ENCODE assay signal across 13 cellular contexts in genomic region chr9:2298217-2298616, GRCh38.
"Had no signal": no experiment of that assay in that cellular context is flagged by ENCODE, and none has a peak within 500 bp of the region (broad histone marks: within the 10 kb centered on the region; RNA-seq: fewer than 3 reads in every experiment).

No MANE protein-coding gene starts in this region.

- H3K27me3 ChIP-seq: foreskin keratinocyte, neural progenitor cell, ovary had no signal

- H3K4me2 ChIP-seq: neural progenitor cell had no signal

- H3K36me3 ChIP-seq: neural progenitor cell, ovary, WERI-Rb-1 had no signal

- DNase-seq: activated CD4-positive, alpha-beta T cell treated with anti-CD3 and anti-CD28 coated beads for 4 hours; activated CD8-positive, alpha-beta memory T cell treated with anti-CD3 and anti-CD28 coated beads, Interleukin-2, amount 50 U/mL, for 48 hours; activated CD8-positive, alpha-beta T cell treated with anti-CD3 and anti-CD28 coated beads for 36 hours; activated naive CD4-positive, alpha-beta T cell; aorta; foreskin keratinocyte; head of caudate nucleus; islet precursor cell; ovary; stimulated activated CD4-positive, alpha-beta T cell treated with anti-CD3 and anti-CD28 coated beads, Interleukin-4, amount 100 ng/mL, for 1 hour; T1000; WERI-Rb-1 had no signal

- H3K27ac ChIP-seq: foreskin keratinocyte, neural progenitor cell, ovary, WERI-Rb-1 had no signal

- H3K9ac ChIP-seq: neural progenitor cell had no signal

- H3K4me3 ChIP-seq: neural progenitor cell, ovary had no signal

- H2AFZ ChIP-seq: neural progenitor cell had no signal

- H3K4me1 ChIP-seq: foreskin keratinocyte had no signal

- ATAC-seq: activated CD8-positive, alpha-beta T cell treated with anti-CD3 and anti-CD28 coated beads for 36 hours; foreskin keratinocyte had no signal

- H3K9me3 ChIP-seq: ovary had no signal
